18 cellular contexts compared by ENCODE assay signal in genomic region chr2:185896090-185896693, GRCh38.
"Had no signal": no experiment of that assay in that cellular context is flagged by ENCODE, and none has a peak within 500 bp of the region (broad histone marks: within the 10 kb centered on the region; RNA-seq: fewer than 3 reads in every experiment).

No MANE protein-coding gene starts in this region.

- H3K27ac Mint-ChIP-seq: endodermal cell; immature natural killer cell; memory B cell; mesothelial cell of epicardium; natural killer cell treated with Interleukin-12 subunit alpha and Interleukin-12 subunit beta and Interleukin-15 and Interleukin-18, amount 100 ng/mL, for 72 hours; neural progenitor cell had no signal

- ATAC-seq: foreskin keratinocyte; lower lobe of right lung; natural killer cell treated with Interleukin-12 subunit alpha and Interleukin-12 subunit beta and Interleukin-15 and Interleukin-18, amount 100 ng/mL, for 72 hours; right cardiac atrium had no signal

- H3K27me3 Mint-ChIP-seq: memory B cell; natural killer cell treated with Interleukin-12 subunit alpha and Interleukin-12 subunit beta and Interleukin-15 and Interleukin-18, amount 100 ng/mL, for 72 hours had no signal

- DNase-seq: effector CD4-positive, alpha-beta T cell; endodermal cell; erythroblast; foreskin keratinocyte; immature natural killer cell; left ventricle myocardium inferior; lower lobe of right lung; nucleus accumbens; ovary; right cardiac atrium; stimulated activated CD4-positive, alpha-beta T cell treated with anti-CD3 and anti-CD28 coated beads, Interleukin-2, amount 100 ng/mL, for 48 hours; stimulated activated naive CD4-positive, alpha-beta T cell treated with Interleukin-2 at 50 U/mL for 16 hours; trophoblast cell had no signal

- H3K4me3 ChIP-seq: left ventricle myocardium inferior, lower lobe of right lung, neural progenitor cell, ovary, smooth muscle cell had no signal

- H3K36me3 Mint-ChIP-seq: immature natural killer cell; memory B cell; mesothelial cell of epicardium; natural killer cell treated with Interleukin-12 subunit alpha and Interleukin-12 subunit beta and Interleukin-15 and Interleukin-18, amount 100 ng/mL, for 72 hours; neural progenitor cell had no signal

- H3K9ac ChIP-seq: neural progenitor cell had no signal

- H2AFZ ChIP-seq: neural progenitor cell had no signal

- H3K4me1 Mint-ChIP-seq: endodermal cell, immature natural killer cell, memory B cell, mesothelial cell of epicardium, neural progenitor cell had no signal

- H3K27ac ChIP-seq: foreskin keratinocyte, left ventricle myocardium inferior, lower lobe of right lung, neural progenitor cell, ovary had no signal

- H3K9me3 ChIP-seq: left ventricle myocardium inferior, lower lobe of right lung, ovary had no signal

- H3K4me1 ChIP-seq: foreskin keratinocyte, left ventricle myocardium inferior, lower lobe of right lung, neural progenitor cell had no signal

- H3K36me3 ChIP-seq: left ventricle myocardium inferior, lower lobe of right lung, neural progenitor cell, ovary had no signal

- H3K4me3 Mint-ChIP-seq: endodermal cell; immature natural killer cell; memory B cell; mesothelial cell of epicardium; natural killer cell treated with Interleukin-12 subunit alpha and Interleukin-12 subunit beta and Interleukin-15 and Interleukin-18, amount 100 ng/mL, for 72 hours; neural progenitor cell had no signal

- H3K4me2 ChIP-seq: neural progenitor cell, smooth muscle cell had no signal

- H3K27me3 ChIP-seq: foreskin keratinocyte, neural progenitor cell, ovary had no signal

- H3K9me3 Mint-ChIP-seq: endodermal cell, memory B cell, mesothelial cell of epicardium, neural progenitor cell had no signal
